Comparison of ENCODE assay signal across 13 cellular contexts in genomic region chr14:52845079-52845478, GRCh38. TPM values are rescaled to one million over a fixed set of nuclear protein-coding genes. Genes with fewer than 3 reads are reported as not detected.
DNase-seq lines count a peak whose midpoint lies in the region; ATAC-seq, FAIRE-seq and TF ChIP-seq lines count a peak whose summit lies in the region.
"Had no signal": no experiment of that assay in that cellular context is flagged by ENCODE, and none has a peak within 500 bp of the region (broad histone marks: within the 10 kb centered on the region; RNA-seq: fewer than 3 reads in every experiment).

No MANE protein-coding gene starts in this region.

- no peak for TF ChIP-seq POLR2A in body of pancreas (IDR thresholded peaks at IDR 0.05)

- no peak overlapping the region for H3K9ac ChIP-seq in rectal smooth muscle tissue (ENCODE audit: low read length)

- H3K4me1 ChIP-seq in A673 (ENCODE audit: insufficient read depth, low read length, poor library complexity, severe bottlenecking) (peaks cover 20% of the 10 kb centered on the region), body of pancreas (peaks cover 9% of the 10 kb centered on the region), rectal smooth muscle tissue (ENCODE audit: control insufficient read depth, insufficient read depth, low read length) (peaks cover 4% of the 10 kb centered on the region)

- intact Hi-C loops in A673 (cut with micrococcal nuclease; ENCODE audit: unreplicated experiment) (no loop called here), body of pancreas (cut with DNase I) (no loop called here)

- H3K9me3 ChIP-seq in A673 (ENCODE audit: low read depth, low read length, poor library complexity, severe bottlenecking) (no peaks in the 10 kb centered on the region), body of pancreas (no peaks in the 10 kb centered on the region)
- H3K9me3 ChIP-seq: A549 had no signal

- WGBS in body of pancreas, 2 donors = 82 to 84% methylated on average over 5 of the region's 5 CpGs

- no peak for TF ChIP-seq CTCF in A673 (conservative IDR thresholded peaks at IDR 0.05; ENCODE audit: low read depth, low read length)
- no peak for TF ChIP-seq CTCF in body of pancreas (IDR thresholded peaks at IDR 0.05)

- DNase-seq in A673 (ENCODE audit: low spot score) = no peak
- DNase-seq in body of pancreas = no peak
- peak; percentile 58 for DNase-seq in islet precursor cell
- DNase-seq in T-helper 1 cell = no peak
- no peak for DNase-seq in NCI-H82 treated with DMSO at 0.1 percent for 48 hours (lab: John Stamatoyannopoulos, UW; ENCODE audit: unreplicated experiment)
- no peak for DNase-seq in activated CD4-positive, alpha-beta T cell treated with anti-CD3 and anti-CD28 coated beads for 1 hour
- DNase-seq in GM19239 (ENCODE audit: insufficient read length, low spot score) = no peak
- DNase-seq: activated CD4-positive, alpha-beta memory T cell treated with anti-CD3 and anti-CD28 coated beads for 36 hours; hippocampal formation; NCI-H1105 treated with DMSO at 0.1 percent for 48 hours; NCI-H510A treated with DMSO at 0.1 percent for 48 hours had no signal

- H3K4me3 ChIP-seq in A673 (ENCODE audit: low read depth, low read length, poor library complexity, severe bottlenecking) (no peak overlapping the region), body of pancreas (no peak overlapping the region), rectal smooth muscle tissue (ENCODE audit: low read length) (no peak overlapping the region)
- H3K4me3 ChIP-seq: A549 had no signal

- H3K27me3 ChIP-seq in A673 (replicated peaks; ENCODE audit: insufficient read depth, low read depth, low read length, poor library complexity) (no peaks in the 10 kb centered on the region), body of pancreas (no peaks in the 10 kb centered on the region), rectal smooth muscle tissue (ENCODE audit: control insufficient read depth, insufficient read depth, low read length) (no peaks in the 10 kb centered on the region)

- CTCF ChIA-PET in A673 (lab: Charles Lee) = no interaction called here

- no peak for FAIRE-seq in GM19239 (lab: Jason Lieb, UNC)
- FAIRE-seq: A549 had no signal

- POLR2A ChIA-PET in A673 (lab: Charles Lee; ENCODE audit: low non-redundant PET) = no interaction called here

- ATAC-seq in body of pancreas = no peak
- ATAC-seq: A549 had no signal

- no TSS peak for BruUV-seq in A673 (replicated peaks; lab: Mats Ljungman, UMichigan)

- H3K36me3 ChIP-seq in A673 (ENCODE audit: insufficient read depth, low read length, poor library complexity, severe bottlenecking) = no peaks in the 10 kb centered on the region
- no peaks in the 10 kb centered on the region for H3K36me3 ChIP-seq in body of pancreas (replicated peaks in 1 of 2; ENCODE audit: insufficient read depth in 1 of 2, low read depth in 2 of 2)
- H3K36me3 ChIP-seq in rectal smooth muscle tissue (ENCODE audit: control insufficient read depth, insufficient read depth, low read length) = no peaks in the 10 kb centered on the region

- H3K27ac ChIP-seq in A673 (ENCODE audit: low read depth, low read length, poor library complexity, severe bottlenecking) (peak overlapping the region; percentile 5), body of pancreas (peak overlapping the region in 3 of 4 donors; percentile 18 to 31 (median 30)), rectal smooth muscle tissue (ENCODE audit: low read depth, low read length) (peak overlapping the region; percentile 30)
- H3K27ac ChIP-seq: A549 had no signal

RNA-seq across cellular contexts. Expression of gene GNPNAT1, which starts 53.7 kb away (rescaled TPM):
- 33.9 and 34.4 TPM in 2 replicates for total RNA-seq in A673 (2021)
- 10 to 100 TPM in 1 of 2 donors, 1 to 10 TPM in 1; 9.6 to 27.0 TPM for total RNA-seq in body of pancreas
